23 cellular contexts compared by ENCODE assay signal in the genomic region with DNA sequence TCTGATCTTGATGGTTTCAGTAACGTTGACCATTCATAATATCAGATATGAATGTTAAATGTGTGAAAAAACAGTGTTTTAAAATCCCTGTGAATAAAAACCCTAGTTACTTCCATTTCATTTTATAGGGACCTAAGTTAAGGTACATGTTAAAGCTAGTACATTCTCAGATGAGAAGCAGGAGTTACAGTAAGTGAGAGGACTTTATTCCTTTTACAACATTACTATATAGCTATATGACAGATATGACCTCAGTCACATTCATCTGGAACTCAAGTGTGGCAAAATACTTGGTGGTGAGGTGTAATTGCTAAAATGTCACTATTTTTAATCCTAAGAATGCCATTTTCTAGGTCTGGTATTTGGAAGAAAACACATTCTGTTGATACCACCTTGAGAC.
A peak's percentile ranks its signal among the peaks of the same experiment; 100 is the strongest.
DNase-seq lines count a peak whose midpoint lies in the region; ATAC-seq, FAIRE-seq and TF ChIP-seq lines count a peak whose summit lies in the region.
"Had no signal": no experiment of that assay in that cellular context is flagged by ENCODE, and none has a peak within 500 bp of the region (broad histone marks: within the 10 kb centered on the region; RNA-seq: fewer than 3 reads in every experiment).

No MANE protein-coding gene starts in this region.

- FAIRE-seq in GM12892 (lab: Jason Lieb, UNC) (peak; percentile 17), H54 (lab: Jason Lieb, UNC) (peak; percentile 70), astrocyte (lab: Jason Lieb, UNC) (peak; percentile 23)
- FAIRE-seq: D721Med, G401.6, GM12891, GM18507 had no signal

- DNase-seq in GM12892 (ENCODE audit: insufficient read length) (no peak), H54 (ENCODE audit: insufficient read length, low spot score) (no peak), astrocyte (ENCODE audit: low read depth) (no peak), mucosa of descending colon (no peak), cortex of kidney (lab: John Stamatoyannopoulos, UW) (no peak), NCI-H2081 (lab: John Stamatoyannopoulos, UW) (no peak)
- DNase-seq: AML-193; Caco-2; Calu3; CD4-positive, alpha-beta T cell; CD8-positive, alpha-beta T cell; DMS79 treated with DMSO at 0.1 percent for 48 hours; GF-D8 had no signal

- intact Hi-C loops in mucosa of descending colon (cut with DNase I, micrococcal nuclease) = no loop called here

- no peak overlapping the region for H2AFZ ChIP-seq in astrocyte (ENCODE audit: low read depth, low read length)

- H3K27ac ChIP-seq in astrocyte (ENCODE audit: low read depth, low read length) = no peak overlapping the region
- H3K27ac ChIP-seq: 22Rv1; A549; BLaER1 treated with 17β-estradiol and CSF1 and Interleukin-3, amounts not matched to agents 10 nM and 100 nM; C4-2B had no signal

- H3K36me3 ChIP-seq in astrocyte (ENCODE audit: insufficient read depth, low read length) = no peaks in the 10 kb centered on the region
- H3K36me3 ChIP-seq in mucosa of descending colon (ENCODE audit: low read depth) = no peaks in the 10 kb centered on the region

- no peak overlapping the region for H3K27ac Mint-ChIP-seq in astrocyte (ENCODE audit: unreplicated experiment)
- H3K27ac Mint-ChIP-seq: B cell; CD4-positive, alpha-beta T cell; CD8-positive, alpha-beta T cell had no signal

- no peaks in the 10 kb centered on the region for H3K9me3 ChIP-seq in astrocyte (ENCODE audit: insufficient read depth, low read depth, low read length)
- H3K9me3 ChIP-seq in mucosa of descending colon = no peaks in the 10 kb centered on the region
- H3K9me3 ChIP-seq: A549; BLaER1 treated with 17β-estradiol and CSF1 and Interleukin-3, amounts not matched to agents 10 nM and 100 nM; Caco-2 had no signal

- H4K20me1 ChIP-seq in astrocyte (ENCODE audit: insufficient read depth, low read length) = no peaks in the 10 kb centered on the region
- H4K20me1 ChIP-seq: BLaER1 treated with 17β-estradiol and CSF1 and Interleukin-3, amounts not matched to agents 10 nM and 100 nM had no signal

- no peaks in the 10 kb centered on the region for H3K36me3 Mint-ChIP-seq in astrocyte (ENCODE audit: low read depth, unreplicated experiment)

- H3K4me3 ChIP-seq in astrocyte (ENCODE audit: insufficient read depth, low read depth, low read length) (no peak overlapping the region), mucosa of descending colon (no peak overlapping the region)
- H3K4me3 ChIP-seq: A549; BLaER1 treated with 17β-estradiol and CSF1 and Interleukin-3, amounts not matched to agents 10 nM and 100 nM had no signal

- no peak overlapping the region for H3K9ac ChIP-seq in astrocyte (ENCODE audit: low read length)
- H3K9ac ChIP-seq: BLaER1 treated with 17β-estradiol and CSF1 and Interleukin-3, amounts not matched to agents 10 nM and 100 nM had no signal

- H3K4me3 Mint-ChIP-seq in astrocyte (ENCODE audit: unreplicated experiment) = no peak overlapping the region
- H3K4me3 Mint-ChIP-seq: B cell; CD4-positive, alpha-beta T cell; CD8-positive, alpha-beta T cell had no signal

- H3K4me1 ChIP-seq in astrocyte (ENCODE audit: insufficient read depth, low read length) (peaks cover 9% of the 10 kb centered on the region), mucosa of descending colon (ENCODE audit: low read depth) (no peaks in the 10 kb centered on the region)
- H3K4me1 ChIP-seq: A549, Caco-2 had no signal

- no peaks in the 10 kb centered on the region for H3K27me3 ChIP-seq in astrocyte (ENCODE audit: insufficient read depth, low read length)
- H3K27me3 ChIP-seq: BLaER1 treated with 17β-estradiol and CSF1 and Interleukin-3, amounts not matched to agents 10 nM and 100 nM had no signal

- TF ChIP-seq CTCF in astrocyte (IDR thresholded peaks at IDR 0.05; ENCODE audit: insufficient read depth, low read depth, low read length) (no peak), mucosa of descending colon (IDR thresholded peaks at IDR 0.05) (no peak)

- H3K27me3 Mint-ChIP-seq in astrocyte (ENCODE audit: low read depth, unreplicated experiment) = no peaks in the 10 kb centered on the region
- H3K27me3 Mint-ChIP-seq: B cell; CD4-positive, alpha-beta T cell had no signal

- no peak overlapping the region for H3K4me2 ChIP-seq in astrocyte (ENCODE audit: low read length)
- H3K4me2 ChIP-seq: A549; BLaER1 treated with 17β-estradiol and CSF1 and Interleukin-3, amounts not matched to agents 10 nM and 100 nM had no signal

- H3K79me2 ChIP-seq in astrocyte (ENCODE audit: insufficient read depth, low read length) = no peaks in the 10 kb centered on the region

- no peaks in the 10 kb centered on the region for H3K9me3 Mint-ChIP-seq in astrocyte (ENCODE audit: unreplicated experiment)
- H3K9me3 Mint-ChIP-seq: CD4-positive, alpha-beta T cell; CD8-positive, alpha-beta T cell had no signal

- peaks cover 13% of the 10 kb centered on the region for H3K4me1 Mint-ChIP-seq in astrocyte (ENCODE audit: low read depth, unreplicated experiment)
- H3K4me1 Mint-ChIP-seq: B cell had no signal

- no peak for TF ChIP-seq POLR2A in GM12892 (IDR thresholded peaks at IDR 0.05; ENCODE audit: low read depth, low read length)
- no peak for TF ChIP-seq POLR2A in H54 (IDR thresholded peaks at IDR 0.05; ENCODE audit: low read depth, low read length)

- ATAC-seq in mucosa of descending colon (peak; percentile 54), GM21526 (IDR thresholded peaks at IDR 0.05; ENCODE audit: low FRiP score, unreplicated experiment) (no peak)
- ATAC-seq: A549; CD8-positive, alpha-beta T cell had no signal
